ENCODE assay signal across 8 cellular contexts in genomic region chr17:30708241-30709078, GRCh38.
DNase-seq lines count a peak whose midpoint lies in the region; ATAC-seq and TF ChIP-seq lines count a peak whose summit lies in the region.
"Not testable (repeated sequence)": the region's sequence is repeated elsewhere in the genome, so short reads cannot be mapped to it uniquely, and the experiment has no call there.

No MANE protein-coding gene starts in this region.

- ATAC-seq in activated CD4-positive, alpha-beta T cell treated with anti-CD3 and anti-CD28 coated beads for 36 hours = peak; percentile 71
- peak; percentile 70 to 87 (median 82) for ATAC-seq in psoas muscle

- not testable (repeated sequence) for H3K27ac ChIP-seq in psoas muscle
- H3K27ac ChIP-seq in transverse colon = peak overlapping the region; percentile 74 to 87 (median 81)

- peaks cover 27% of the 10 kb centered on the region for H3K4me1 Mint-ChIP-seq in activated CD4-positive, alpha-beta T cell treated with anti-CD3 and anti-CD28 coated beads for 36 hours

- 0 to 1% (median 1%) methylated on average over 45 to 75 of the region's 75 CpGs for WGBS in psoas muscle, 3 donors
- 1% methylated on average over 60 of the region's 75 CpGs; no CpG with 5 or more reads in 1 of the 2 donors for WGBS in transverse colon (ENCODE audit: low coverage in 1 of 2), 2 donors

- not testable (repeated sequence) for TF ChIP-seq POLR2A in transverse colon (IDR thresholded peaks at IDR 0.05)

- in situ Hi-C loops in transverse colon (cut with MboI; ENCODE audit: low pct_ligation_motif_present in 1 of 4, low pct_unique_long_range_greater_than_20kb in 1 of 4, low sequenced_read_pairs in 3 of 4) = loop anchor here in 1 of 4 donors (25.0 kb wide), 1 partner anchor 221 kb away; the partner anchor contains the start of gene GOSR1

- intact Hi-C loops in activated CD4-positive, alpha-beta T cell treated with anti-CD3 and anti-CD28 coated beads for 36 hours (cut with DNase I, micrococcal nuclease) = loop anchor here in 1 of 2 experiments (2.0 to 5.0 kb wide), 4 partner anchors 232 to 591 kb away; partner anchors contain the start of genes BLMH, CPD, GOSR1 and NSRP1
- intact Hi-C loops in psoas muscle (cut with DNase I); transverse colon (cut with DNase I; ENCODE audit: low total_unique reads): not testable (repeated sequence)

- H3K4me3 ChIP-seq in GM08714 (ENCODE audit: low read length) (peak overlapping the region; percentile 75), iPS-11a (ENCODE audit: low read depth, low read length) (peak overlapping the region; percentile 70), psoas muscle (peak overlapping the region; percentile 71), transverse colon (peak overlapping the region; percentile 55 to 91 (median 68))

- CTCF ChIA-PET in activated CD4-positive, alpha-beta T cell treated with anti-CD3 and anti-CD28 coated beads for 36 hours (lab: Charles Lee) = not testable (repeated sequence)

- not testable (repeated sequence) for H3K9me3 Mint-ChIP-seq in activated CD4-positive, alpha-beta T cell treated with anti-CD3 and anti-CD28 coated beads for 36 hours (ENCODE audit: low read depth)

- POLR2A ChIA-PET in activated CD4-positive, alpha-beta T cell treated with anti-CD3 and anti-CD28 coated beads for 36 hours (lab: Charles Lee) = not testable (repeated sequence)

- not testable (repeated sequence) for H3K9me3 ChIP-seq in psoas muscle, transverse colon

- H3K27me3 ChIP-seq in psoas muscle (ENCODE audit: insufficient read depth in 3 of 3, low read length in 2 of 3) = peaks cover 0 to 43% (median 3%) of the 10 kb centered on the region in 3 donors
- peaks cover 14% of the 10 kb centered on the region for H3K27me3 ChIP-seq in transverse colon

- peaks cover 29% of the 10 kb centered on the region for H3K27me3 Mint-ChIP-seq in activated CD4-positive, alpha-beta T cell treated with anti-CD3 and anti-CD28 coated beads for 36 hours

- not testable (repeated sequence) for H3K4me1 ChIP-seq in psoas muscle
- H3K4me1 ChIP-seq in transverse colon = peaks cover 0 to 29% (median 22%) of the 10 kb centered on the region in 4 donors

- DNase-seq in HUDEP-2 (lab: John Stamatoyannopoulos, UW; ENCODE audit: unreplicated experiment in 76 of 76) (peak in 46 of 76 experiments; percentile 14 to 77 (median 40)), NCI-H774 (lab: John Stamatoyannopoulos, UW) (peak; percentile 91), psoas muscle (peak; percentile 82 to 83), transverse colon (peak; percentile 84)
- peak; percentile 81 for DNase-seq in activated CD4-positive, alpha-beta T cell treated with anti-CD3 and anti-CD28 coated beads for 36 hours
- DNase-seq in central memory CD4-positive, alpha-beta T cell = peak; percentile 66

- H3K4me3 Mint-ChIP-seq in activated CD4-positive, alpha-beta T cell treated with anti-CD3 and anti-CD28 coated beads for 36 hours = peak overlapping the region; percentile 86

- not testable (repeated sequence) for TF ChIP-seq CTCF in psoas muscle (IDR thresholded peaks at IDR 0.05)
- peak in 1 of 5 experiments; percentile 3 for TF ChIP-seq CTCF in transverse colon (IDR thresholded peaks at IDR 0.05)

- TF ChIP-seq EP300 in transverse colon (IDR thresholded peaks at IDR 0.05; ENCODE audit: low read depth) = not testable (repeated sequence)

- H3K27ac Mint-ChIP-seq in activated CD4-positive, alpha-beta T cell treated with anti-CD3 and anti-CD28 coated beads for 36 hours = peak overlapping the region; percentile 91

- H3K36me3 Mint-ChIP-seq in activated CD4-positive, alpha-beta T cell treated with anti-CD3 and anti-CD28 coated beads for 36 hours (ENCODE audit: low read depth) = not testable (repeated sequence)

- not testable (repeated sequence) for H3K36me3 ChIP-seq in psoas muscle (ENCODE audit: insufficient read depth in 1 of 2, low read depth in 1 of 2); transverse colon

Comparison
In these comparisons a context has a peak if more than half of its experiments do, and no peak if none do; other contexts are left out.
1. DNase-seq: peak in every context shown above with its lines; median percentile 91 in NCI-H774; 84 in transverse colon; 82 in psoas muscle; 81 in activated CD4-positive, alpha-beta T cell treated with anti-CD3 and anti-CD28 coated beads for 36 hours; 66 in central memory CD4-positive, alpha-beta T cell; 40 in HUDEP-2.